Comparison of ENCODE assay signal across 1 cellular context in the genomic region with DNA sequence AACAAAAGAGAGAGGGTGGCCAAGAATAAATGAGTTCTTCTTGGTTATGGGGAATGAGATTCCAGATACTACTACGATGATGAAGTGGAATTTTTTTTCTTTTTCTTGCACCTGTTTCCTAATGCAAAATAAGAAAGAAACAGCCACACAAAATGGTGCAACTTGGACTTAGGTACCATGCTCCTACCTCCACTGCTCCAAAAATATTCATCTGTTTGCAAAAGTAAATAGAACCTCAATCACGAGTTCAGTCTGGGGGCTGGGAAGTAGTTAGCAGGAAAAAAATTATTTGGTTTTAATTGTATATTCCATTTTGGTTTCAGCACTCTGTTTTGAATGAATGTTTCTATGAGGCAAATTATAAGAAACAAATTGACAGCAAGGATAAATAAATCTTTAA.
A peak's percentile ranks its signal among the peaks of the same experiment; 100 is the strongest.
TF ChIP-seq lines count a peak whose summit lies in the region.

No MANE protein-coding gene starts in this region.

TF ChIP-seq in HepG2, 621 proteins besides CTCF, POLR2A, EP300 and RAD21 (continued from another document and continues in another):
- TF ChIP-seq, protein P1, sequence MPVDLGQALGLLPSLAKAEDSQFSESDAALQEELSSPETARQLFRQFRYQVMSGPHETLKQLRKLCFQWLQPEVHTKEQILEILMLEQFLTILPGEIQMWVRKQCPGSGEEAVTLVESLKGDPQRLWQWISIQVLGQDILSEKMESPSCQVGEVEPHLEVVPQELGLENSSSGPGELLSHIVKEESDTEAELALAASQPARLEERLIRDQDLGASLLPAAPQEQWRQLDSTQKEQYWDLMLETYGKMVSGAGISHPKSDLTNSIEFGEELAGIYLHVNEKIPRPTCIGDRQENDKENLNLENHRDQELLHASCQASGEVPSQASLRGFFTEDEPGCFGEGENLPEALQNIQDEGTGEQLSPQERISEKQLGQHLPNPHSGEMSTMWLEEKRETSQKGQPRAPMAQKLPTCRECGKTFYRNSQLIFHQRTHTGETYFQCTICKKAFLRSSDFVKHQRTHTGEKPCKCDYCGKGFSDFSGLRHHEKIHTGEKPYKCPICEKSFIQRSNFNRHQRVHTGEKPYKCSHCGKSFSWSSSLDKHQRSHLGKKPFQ (CRISPR knock-in tag; IDR thresholded peaks at IDR 0.05; ENCODE audit: insufficient replicate concordance) = no peak
- TF ChIP-seq NR1H2 (CRISPR knock-in tag; IDR thresholded peaks at IDR 0.05; ENCODE audit: borderline replicate concordance, low read depth) = no peak
- TF ChIP-seq DR1 (CRISPR knock-in tag; IDR thresholded peaks at IDR 0.05) = no peak
- TF ChIP-seq, protein P2, sequence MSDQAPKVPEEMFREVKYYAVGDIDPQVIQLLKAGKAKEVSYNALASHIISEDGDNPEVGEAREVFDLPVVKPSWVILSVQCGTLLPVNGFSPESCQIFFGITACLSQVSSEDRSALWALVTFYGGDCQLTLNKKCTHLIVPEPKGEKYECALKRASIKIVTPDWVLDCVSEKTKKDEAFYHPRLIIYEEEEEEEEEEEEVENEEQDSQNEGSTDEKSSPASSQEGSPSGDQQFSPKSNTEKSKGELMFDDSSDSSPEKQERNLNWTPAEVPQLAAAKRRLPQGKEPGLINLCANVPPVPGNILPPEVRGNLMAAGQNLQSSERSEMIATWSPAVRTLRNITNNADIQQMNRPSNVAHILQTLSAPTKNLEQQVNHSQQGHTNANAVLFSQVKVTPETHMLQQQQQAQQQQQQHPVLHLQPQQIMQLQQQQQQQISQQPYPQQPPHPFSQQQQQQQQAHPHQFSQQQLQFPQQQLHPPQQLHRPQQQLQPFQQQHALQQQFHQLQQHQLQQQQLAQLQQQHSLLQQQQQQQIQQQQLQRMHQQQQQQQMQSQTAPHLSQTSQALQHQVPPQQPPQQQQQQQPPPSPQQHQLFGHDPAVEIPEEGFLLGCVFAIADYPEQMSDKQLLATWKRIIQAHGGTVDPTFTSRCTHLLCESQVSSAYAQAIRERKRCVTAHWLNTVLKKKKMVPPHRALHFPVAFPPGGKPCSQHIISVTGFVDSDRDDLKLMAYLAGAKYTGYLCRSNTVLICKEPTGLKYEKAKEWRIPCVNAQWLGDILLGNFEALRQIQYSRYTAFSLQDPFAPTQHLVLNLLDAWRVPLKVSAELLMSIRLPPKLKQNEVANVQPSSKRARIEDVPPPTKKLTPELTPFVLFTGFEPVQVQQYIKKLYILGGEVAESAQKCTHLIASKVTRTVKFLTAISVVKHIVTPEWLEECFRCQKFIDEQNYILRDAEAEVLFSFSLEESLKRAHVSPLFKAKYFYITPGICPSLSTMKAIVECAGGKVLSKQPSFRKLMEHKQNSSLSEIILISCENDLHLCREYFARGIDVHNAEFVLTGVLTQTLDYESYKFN (CRISPR knock-in tag; conservative IDR thresholded peaks at IDR 0.05) = peak; percentile 66
- TF ChIP-seq HNRNPLL (IDR thresholded peaks at IDR 0.05; ENCODE audit: low read depth, low read length, poor library complexity, severe bottlenecking) = no peak
- TF ChIP-seq ZNF780A (CRISPR knock-in tag; IDR thresholded peaks at IDR 0.05) = no peak
- no peak for TF ChIP-seq ZSCAN21 (CRISPR knock-in tag; IDR thresholded peaks at IDR 0.05; ENCODE audit: borderline replicate concordance)
- TF ChIP-seq SALL1 (CRISPR knock-in tag; IDR thresholded peaks at IDR 0.05) = no peak
- no peak for TF ChIP-seq ZNF446 (CRISPR knock-in tag; IDR thresholded peaks at IDR 0.05)
- TF ChIP-seq, protein P3, sequence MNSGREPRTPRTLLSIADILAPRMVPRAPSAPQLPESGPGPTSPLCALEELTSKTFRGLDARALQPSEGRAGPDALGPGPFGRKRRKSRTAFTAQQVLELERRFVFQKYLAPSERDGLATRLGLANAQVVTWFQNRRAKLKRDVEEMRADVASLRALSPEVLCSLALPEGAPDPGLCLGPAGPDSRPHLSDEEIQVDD (CRISPR knock-in tag; IDR thresholded peaks at IDR 0.05; ENCODE audit: borderline replicate concordance) = no peak
- TF ChIP-seq NFYB (CRISPR knock-in tag; IDR thresholded peaks at IDR 0.05) = no peak
- TF ChIP-seq ZNF83 (CRISPR knock-in tag; IDR thresholded peaks at IDR 0.05; ENCODE audit: borderline replicate concordance) = no peak
- TF ChIP-seq RBM22 (optimal IDR thresholded peaks at IDR 0.05; ENCODE audit: low read length) = no peak
- TF ChIP-seq, protein P4, sequence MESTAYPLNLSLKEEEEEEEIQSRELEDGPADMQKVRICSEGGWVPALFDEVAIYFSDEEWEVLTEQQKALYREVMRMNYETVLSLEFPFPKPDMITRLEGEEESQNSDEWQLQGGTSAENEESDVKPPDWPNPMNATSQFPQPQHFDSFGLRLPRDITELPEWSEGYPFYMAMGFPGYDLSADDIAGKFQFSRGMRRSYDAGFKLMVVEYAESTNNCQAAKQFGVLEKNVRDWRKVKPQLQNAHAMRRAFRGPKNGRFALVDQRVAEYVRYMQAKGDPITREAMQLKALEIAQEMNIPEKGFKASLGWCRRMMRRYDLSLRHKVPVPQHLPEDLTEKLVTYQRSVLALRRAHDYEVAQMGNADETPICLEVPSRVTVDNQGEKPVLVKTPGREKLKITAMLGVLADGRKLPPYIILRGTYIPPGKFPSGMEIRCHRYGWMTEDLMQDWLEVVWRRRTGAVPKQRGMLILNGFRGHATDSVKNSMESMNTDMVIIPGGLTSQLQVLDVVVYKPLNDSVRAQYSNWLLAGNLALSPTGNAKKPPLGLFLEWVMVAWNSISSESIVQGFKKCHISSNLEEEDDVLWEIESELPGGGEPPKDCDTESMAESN (CRISPR knock-in tag; conservative IDR thresholded peaks at IDR 0.05) = no peak
- TF ChIP-seq, protein P5, sequence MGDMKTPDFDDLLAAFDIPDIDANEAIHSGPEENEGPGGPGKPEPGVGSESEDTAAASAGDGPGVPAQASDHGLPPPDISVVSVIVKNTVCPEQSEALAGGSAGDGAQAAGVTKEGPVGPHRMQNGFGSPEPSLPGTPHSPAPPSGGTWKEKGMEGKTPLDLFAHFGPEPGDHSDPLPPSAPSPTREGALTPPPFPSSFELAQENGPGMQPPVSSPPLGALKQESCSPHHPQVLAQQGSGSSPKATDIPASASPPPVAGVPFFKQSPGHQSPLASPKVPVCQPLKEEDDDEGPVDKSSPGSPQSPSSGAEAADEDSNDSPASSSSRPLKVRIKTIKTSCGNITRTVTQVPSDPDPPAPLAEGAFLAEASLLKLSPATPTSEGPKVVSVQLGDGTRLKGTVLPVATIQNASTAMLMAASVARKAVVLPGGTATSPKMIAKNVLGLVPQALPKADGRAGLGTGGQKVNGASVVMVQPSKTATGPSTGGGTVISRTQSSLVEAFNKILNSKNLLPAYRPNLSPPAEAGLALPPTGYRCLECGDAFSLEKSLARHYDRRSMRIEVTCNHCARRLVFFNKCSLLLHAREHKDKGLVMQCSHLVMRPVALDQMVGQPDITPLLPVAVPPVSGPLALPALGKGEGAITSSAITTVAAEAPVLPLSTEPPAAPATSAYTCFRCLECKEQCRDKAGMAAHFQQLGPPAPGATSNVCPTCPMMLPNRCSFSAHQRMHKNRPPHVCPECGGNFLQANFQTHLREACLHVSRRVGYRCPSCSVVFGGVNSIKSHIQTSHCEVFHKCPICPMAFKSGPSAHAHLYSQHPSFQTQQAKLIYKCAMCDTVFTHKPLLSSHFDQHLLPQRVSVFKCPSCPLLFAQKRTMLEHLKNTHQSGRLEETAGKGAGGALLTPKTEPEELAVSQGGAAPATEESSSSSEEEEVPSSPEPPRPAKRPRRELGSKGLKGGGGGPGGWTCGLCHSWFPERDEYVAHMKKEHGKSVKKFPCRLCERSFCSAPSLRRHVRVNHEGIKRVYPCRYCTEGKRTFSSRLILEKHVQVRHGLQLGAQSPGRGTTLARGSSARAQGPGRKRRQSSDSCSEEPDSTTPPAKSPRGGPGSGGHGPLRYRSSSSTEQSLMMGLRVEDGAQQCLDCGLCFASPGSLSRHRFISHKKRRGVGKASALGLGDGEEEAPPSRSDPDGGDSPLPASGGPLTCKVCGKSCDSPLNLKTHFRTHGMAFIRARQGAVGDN (CRISPR knock-in tag; IDR thresholded peaks at IDR 0.05) = no peak
- TF ChIP-seq, protein P6, sequence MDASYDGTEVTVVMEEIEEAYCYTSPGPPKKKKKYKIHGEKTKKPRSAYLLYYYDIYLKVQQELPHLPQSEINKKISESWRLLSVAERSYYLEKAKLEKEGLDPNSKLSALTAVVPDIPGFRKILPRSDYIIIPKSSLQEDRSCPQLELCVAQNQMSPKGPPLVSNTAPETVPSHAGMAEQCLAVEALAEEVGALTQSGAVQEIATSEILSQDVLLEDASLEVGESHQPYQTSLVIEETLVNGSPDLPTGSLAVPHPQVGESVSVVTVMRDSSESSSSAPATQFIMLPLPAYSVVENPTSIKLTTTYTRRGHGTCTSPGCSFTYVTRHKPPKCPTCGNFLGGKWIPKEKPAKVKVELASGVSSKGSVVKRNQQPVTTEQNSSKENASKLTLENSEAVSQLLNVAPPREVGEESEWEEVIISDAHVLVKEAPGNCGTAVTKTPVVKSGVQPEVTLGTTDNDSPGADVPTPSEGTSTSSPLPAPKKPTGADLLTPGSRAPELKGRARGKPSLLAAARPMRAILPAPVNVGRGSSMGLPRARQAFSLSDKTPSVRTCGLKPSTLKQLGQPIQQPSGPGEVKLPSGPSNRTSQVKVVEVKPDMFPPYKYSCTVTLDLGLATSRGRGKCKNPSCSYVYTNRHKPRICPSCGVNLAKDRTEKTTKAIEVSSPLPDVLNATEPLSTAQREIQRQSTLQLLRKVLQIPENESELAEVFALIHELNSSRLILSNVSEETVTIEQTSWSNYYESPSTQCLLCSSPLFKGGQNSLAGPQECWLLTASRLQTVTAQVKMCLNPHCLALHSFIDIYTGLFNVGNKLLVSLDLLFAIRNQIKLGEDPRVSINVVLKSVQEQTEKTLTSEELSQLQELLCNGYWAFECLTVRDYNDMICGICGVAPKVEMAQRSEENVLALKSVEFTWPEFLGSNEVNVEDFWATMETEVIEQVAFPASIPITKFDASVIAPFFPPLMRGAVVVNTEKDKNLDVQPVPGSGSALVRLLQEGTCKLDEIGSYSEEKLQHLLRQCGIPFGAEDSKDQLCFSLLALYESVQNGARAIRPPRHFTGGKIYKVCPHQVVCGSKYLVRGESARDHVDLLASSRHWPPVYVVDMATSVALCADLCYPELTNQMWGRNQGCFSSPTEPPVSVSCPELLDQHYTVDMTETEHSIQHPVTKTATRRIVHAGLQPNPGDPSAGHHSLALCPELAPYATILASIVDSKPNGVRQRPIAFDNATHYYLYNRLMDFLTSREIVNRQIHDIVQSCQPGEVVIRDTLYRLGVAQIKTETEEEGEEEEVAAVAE (CRISPR knock-in tag; IDR thresholded peaks at IDR 0.05; ENCODE audit: borderline replicate concordance) = no peak
- TF ChIP-seq CEBPG (CRISPR knock-in tag; IDR thresholded peaks at IDR 0.05) = peak; percentile 70
- TF ChIP-seq ZNF781 (CRISPR knock-in tag; IDR thresholded peaks at IDR 0.05; ENCODE audit: borderline replicate concordance, not compliant biosample characterization) = no peak
- TF ChIP-seq, protein P7, sequence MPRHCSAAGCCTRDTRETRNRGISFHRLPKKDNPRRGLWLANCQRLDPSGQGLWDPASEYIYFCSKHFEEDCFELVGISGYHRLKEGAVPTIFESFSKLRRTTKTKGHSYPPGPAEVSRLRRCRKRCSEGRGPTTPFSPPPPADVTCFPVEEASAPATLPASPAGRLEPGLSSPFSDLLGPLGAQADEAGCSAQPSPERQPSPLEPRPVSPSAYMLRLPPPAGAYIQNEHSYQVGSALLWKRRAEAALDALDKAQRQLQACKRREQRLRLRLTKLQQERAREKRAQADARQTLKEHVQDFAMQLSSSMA (CRISPR knock-in tag; IDR thresholded peaks at IDR 0.05) = no peak
- no peak for TF ChIP-seq ZNF549 (CRISPR knock-in tag; IDR thresholded peaks at IDR 0.05)
- TF ChIP-seq ZNF713 (CRISPR knock-in tag; IDR thresholded peaks at IDR 0.05) = no peak
- TF ChIP-seq, protein P8, sequence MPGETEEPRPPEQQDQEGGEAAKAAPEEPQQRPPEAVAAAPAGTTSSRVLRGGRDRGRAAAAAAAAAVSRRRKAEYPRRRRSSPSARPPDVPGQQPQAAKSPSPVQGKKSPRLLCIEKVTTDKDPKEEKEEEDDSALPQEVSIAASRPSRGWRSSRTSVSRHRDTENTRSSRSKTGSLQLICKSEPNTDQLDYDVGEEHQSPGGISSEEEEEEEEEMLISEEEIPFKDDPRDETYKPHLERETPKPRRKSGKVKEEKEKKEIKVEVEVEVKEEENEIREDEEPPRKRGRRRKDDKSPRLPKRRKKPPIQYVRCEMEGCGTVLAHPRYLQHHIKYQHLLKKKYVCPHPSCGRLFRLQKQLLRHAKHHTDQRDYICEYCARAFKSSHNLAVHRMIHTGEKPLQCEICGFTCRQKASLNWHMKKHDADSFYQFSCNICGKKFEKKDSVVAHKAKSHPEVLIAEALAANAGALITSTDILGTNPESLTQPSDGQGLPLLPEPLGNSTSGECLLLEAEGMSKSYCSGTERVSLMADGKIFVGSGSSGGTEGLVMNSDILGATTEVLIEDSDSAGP (CRISPR knock-in tag; IDR thresholded peaks at IDR 0.05; ENCODE audit: borderline replicate concordance) = no peak
- no peak for TF ChIP-seq SAP130 (CRISPR knock-in tag; IDR thresholded peaks at IDR 0.05; ENCODE audit: low read depth)
- no peak for TF ChIP-seq STAG1 (CRISPR knock-in tag; IDR thresholded peaks at IDR 0.05)
- TF ChIP-seq ZNF253 (CRISPR knock-in tag; IDR thresholded peaks at IDR 0.05; ENCODE audit: borderline replicate concordance) = no peak
- no peak for TF ChIP-seq ESRRA (CRISPR knock-in tag; IDR thresholded peaks at IDR 0.05; ENCODE audit: low read depth)
- TF ChIP-seq AGO1 (IDR thresholded peaks at IDR 0.05; ENCODE audit: low read depth, low read length, poor library complexity, severe bottlenecking) = no peak
- TF ChIP-seq HNRNPL (IDR thresholded peaks at IDR 0.05; ENCODE audit: low read depth, low read length) = no peak
- TF ChIP-seq, protein P9, sequence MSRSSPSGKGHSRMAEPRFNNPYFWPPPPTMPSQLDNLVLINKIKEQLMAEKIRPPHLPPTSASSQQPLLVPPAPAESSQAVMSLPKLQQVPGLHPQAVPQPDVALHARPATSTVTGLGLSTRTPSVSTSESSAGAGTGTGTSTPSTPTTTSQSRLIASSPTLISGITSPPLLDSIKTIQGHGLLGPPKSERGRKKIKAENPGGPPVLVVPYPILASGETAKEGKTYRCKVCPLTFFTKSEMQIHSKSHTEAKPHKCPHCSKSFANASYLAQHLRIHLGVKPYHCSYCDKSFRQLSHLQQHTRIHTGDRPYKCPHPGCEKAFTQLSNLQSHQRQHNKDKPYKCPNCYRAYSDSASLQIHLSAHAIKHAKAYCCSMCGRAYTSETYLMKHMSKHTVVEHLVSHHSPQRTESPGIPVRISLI (CRISPR knock-in tag; IDR thresholded peaks at IDR 0.05; ENCODE audit: borderline replicate concordance) = peak; percentile 41; the same call in 1 of the 2 replicates
- TF ChIP-seq, protein P10, sequence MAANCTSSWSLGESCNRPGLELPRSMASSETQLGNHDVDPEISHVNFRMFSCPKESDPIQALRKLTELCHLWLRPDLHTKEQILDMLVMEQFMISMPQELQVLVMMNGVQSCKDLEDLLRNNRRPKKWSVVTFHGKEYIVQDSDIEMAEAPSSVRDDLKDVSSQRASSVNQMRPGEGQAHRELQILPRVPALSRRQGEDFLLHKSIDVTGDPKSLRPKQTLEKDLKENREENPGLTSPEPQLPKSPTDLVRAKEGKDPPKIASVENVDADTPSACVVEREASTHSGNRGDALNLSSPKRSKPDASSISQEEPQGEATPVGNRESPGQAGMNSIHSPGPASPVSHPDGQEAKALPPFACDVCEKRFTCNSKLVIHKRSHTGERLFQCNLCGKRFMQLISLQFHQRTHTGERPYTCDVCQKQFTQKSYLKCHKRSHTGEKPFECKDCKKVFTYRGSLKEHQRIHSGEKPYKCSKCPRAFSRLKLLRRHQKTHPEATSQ (CRISPR knock-in tag; IDR thresholded peaks at IDR 0.05; ENCODE audit: borderline replicate concordance) = no peak
- TF ChIP-seq ZNF550 (CRISPR knock-in tag; IDR thresholded peaks at IDR 0.05; ENCODE audit: borderline replicate concordance) = no peak
- TF ChIP-seq ZNF382 (CRISPR knock-in tag; IDR thresholded peaks at IDR 0.05; ENCODE audit: borderline replicate concordance) = no peak
- no peak for TF ChIP-seq RBM39 (IDR thresholded peaks at IDR 0.05; ENCODE audit: low read depth, low read length, poor library complexity, severe bottlenecking)
- TF ChIP-seq, protein P11, sequence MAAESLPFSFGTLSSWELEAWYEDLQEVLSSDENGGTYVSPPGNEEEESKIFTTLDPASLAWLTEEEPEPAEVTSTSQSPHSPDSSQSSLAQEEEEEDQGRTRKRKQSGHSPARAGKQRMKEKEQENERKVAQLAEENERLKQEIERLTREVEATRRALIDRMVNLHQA (CRISPR knock-in tag; IDR thresholded peaks at IDR 0.05) = no peak
